8 cellular contexts compared by ENCODE assay signal in genomic region chr11:65027213-65028067, GRCh38. TPM values are rescaled to one million over a fixed set of nuclear protein-coding genes. Genes with fewer than 3 reads are reported as not detected.
A peak's percentile ranks its signal among the peaks of the same experiment; 100 is the strongest.
DNase-seq lines count a peak whose midpoint lies in the region; ATAC-seq and TF ChIP-seq lines count a peak whose summit lies in the region.

Gene SNX15, plus strand, starts transcription at chr11:65027439. Its CDS starts 99 bp downstream, at chr11:65027538.

- peak within 1 kb of the TSS; percentile 62 for H3K4me3 Mint-ChIP-seq in Calu3 (ENCODE audit: low read depth, unreplicated experiment)
- H3K4me3 Mint-ChIP-seq in activated CD8-positive, alpha-beta memory T cell treated with anti-CD3 and anti-CD28 coated beads, Interleukin-2, amount 10 ng/mL, durations not matched to agents 7 days and 5 days, result peak within 1 kb of the TSS; percentile 69
- peak within 1 kb of the TSS; percentile 67 for H3K4me3 Mint-ChIP-seq in endodermal cell

- peaks cover 16% of the 10 kb centered on the region for H3K4me1 Mint-ChIP-seq in Calu3 (ENCODE audit: low read depth, unreplicated experiment)
- peaks cover 22% of the 10 kb centered on the region for H3K4me1 Mint-ChIP-seq in activated CD8-positive, alpha-beta memory T cell treated with anti-CD3 and anti-CD28 coated beads, Interleukin-2, amount 10 ng/mL, durations not matched to agents 7 days and 5 days
- no peaks in the 10 kb centered on the region for H3K4me1 Mint-ChIP-seq in endodermal cell

- peak within 1 kb of the TSS; percentile 62 for H3K27ac ChIP-seq in endodermal cell (ENCODE audit: low read depth, low read length)
- H3K27ac ChIP-seq in mesodermal cell (ENCODE audit: low read depth, low read length, severe bottlenecking), result peak within 1 kb of the TSS; percentile 82

- H3K27me3 Mint-ChIP-seq in Calu3 (ENCODE audit: unreplicated experiment), result no peaks in the 10 kb centered on the region
- no peaks in the 10 kb centered on the region for H3K27me3 Mint-ChIP-seq in activated CD8-positive, alpha-beta memory T cell treated with anti-CD3 and anti-CD28 coated beads, Interleukin-2, amount 10 ng/mL, durations not matched to agents 7 days and 5 days
- no peaks in the 10 kb centered on the region for H3K27me3 Mint-ChIP-seq in endodermal cell (ENCODE audit: insufficient read depth)

- CTCF ChIA-PET in Calu3 (lab: Charles Lee), result interaction anchor here (0.6 to 0.8 kb wide), 2 partner anchors 51 to 90 kb away, joined by 3 read pairs; partner anchors contain the start of gene ZNHIT2
- CTCF ChIA-PET in activated CD8-positive, alpha-beta memory T cell treated with anti-CD3 and anti-CD28 coated beads, Interleukin-2, amount 10 ng/mL, durations not matched to agents 7 days and 5 days (lab: Charles Lee), result interaction anchor here (0.7 to 6.8 kb wide), 12 partner anchors 10 to 183 kb away, joined by 3 to 81 read pairs (median 4); partner anchors contain the start of genes ARL2, CDC42BPG, SAC3D1 and ZNHIT2

- H3K27ac Mint-ChIP-seq in Calu3 (ENCODE audit: unreplicated experiment), result peak within 1 kb of the TSS; percentile 5
- H3K27ac Mint-ChIP-seq in activated CD8-positive, alpha-beta memory T cell treated with anti-CD3 and anti-CD28 coated beads, Interleukin-2, amount 10 ng/mL, durations not matched to agents 7 days and 5 days, result peak within 1 kb of the TSS; percentile 86
- H3K27ac Mint-ChIP-seq in endodermal cell, result peak within 1 kb of the TSS; percentile 82

- intact Hi-C loops in Calu3 (cut with micrococcal nuclease; ENCODE audit: unreplicated experiment), result no loop called here

- WGBS in endodermal cell (ENCODE audit: insufficient coverage in 1 of 2, insufficient read length in 1 of 2), 2 experiments, result 0 to 1% methylated on average over 17 to 49 of the region's 51 CpGs
- 0 to 1% methylated on average over 37 of the region's 51 CpGs for WGBS in mesodermal cell (ENCODE audit: insufficient coverage in 2 of 2), 2 experiments

- H3K4me1 ChIP-seq in endodermal cell (ENCODE audit: control insufficient read depth, insufficient read depth, low read length), result no peaks in the 10 kb centered on the region
- peaks cover 4% of the 10 kb centered on the region for H3K4me1 ChIP-seq in mesodermal cell (ENCODE audit: control insufficient read depth, insufficient read depth, low read length, poor library complexity, severe bottlenecking)

- peaks cover 12% of the 10 kb centered on the region for H3K36me3 Mint-ChIP-seq in Calu3 (ENCODE audit: insufficient read depth, unreplicated experiment)
- no peaks in the 10 kb centered on the region for H3K36me3 Mint-ChIP-seq in activated CD8-positive, alpha-beta memory T cell treated with anti-CD3 and anti-CD28 coated beads, Interleukin-2, amount 10 ng/mL, durations not matched to agents 7 days and 5 days
- H3K36me3 Mint-ChIP-seq in endodermal cell (ENCODE audit: low read depth), result peaks cover 4% of the 10 kb centered on the region

- H3K9me3 ChIP-seq in endodermal cell (ENCODE audit: control insufficient read depth, low read length) (no peaks in the 10 kb centered on the region), mesodermal cell (ENCODE audit: control insufficient read depth, low read length) (no peaks in the 10 kb centered on the region)

- H3K4me3 ChIP-seq in endodermal cell (ENCODE audit: low read length) (peak within 1 kb of the TSS; percentile 83), mesodermal cell (ENCODE audit: extremely low read depth, insufficient read depth, low read length, poor library complexity, severe bottlenecking) (peak within 1 kb of the TSS; percentile 65)

- DNase-seq in Calu3 (peak; percentile 93), HUDEP-2 (lab: John Stamatoyannopoulos, UW; ENCODE audit: unreplicated experiment in 76 of 76) (peak in 75 of 76 experiments; percentile 30 to 96 (median 88)), NOMO-1 treated with dmso at 0.1 percent for 144 hours (lab: John Stamatoyannopoulos, UW; ENCODE audit: unreplicated experiment) (peak; percentile 94), endodermal cell (peak; percentile 97)
- peak; percentile 96 for DNase-seq in activated CD8-positive, alpha-beta memory T cell treated with anti-CD3 and anti-CD28 coated beads, Interleukin-2, amount 10 ng/mL, durations not matched to agents 7 days and 5 days
- DNase-seq in stimulated activated CD8-positive, alpha-beta memory T cell treated with anti-CD3 and anti-CD28 coated beads, Interleukin-15, amount 100 ng/mL, for 4 hours (ENCODE audit: low read depth in 2 of 2), result peak; percentile 68 to 87

- BruUV-seq in Calu3 (replicated peaks; lab: Mats Ljungman, UMichigan), result no TSS peak

- ATAC-seq in GM21381 (IDR thresholded peaks at IDR 0.05; ENCODE audit: unreplicated experiment), result peak; percentile 85
- peak; percentile 94 for ATAC-seq in activated CD8-positive, alpha-beta memory T cell treated with anti-CD3 and anti-CD28 coated beads, Interleukin-2, amount 10 ng/mL, durations not matched to agents 7 days and 5 days

- TF ChIP-seq CTCF in Calu3 (IDR thresholded peaks at IDR 0.05; ENCODE audit: unreplicated experiment), result peak; percentile 77
- peak; percentile 93 for TF ChIP-seq CTCF in endodermal cell (conservative IDR thresholded peaks at IDR 0.05)

- no peaks in the 10 kb centered on the region for H3K27me3 ChIP-seq in endodermal cell (ENCODE audit: control insufficient read depth, insufficient read depth, low read length, poor library complexity, severe bottlenecking)

- H3K9ac ChIP-seq in endodermal cell (ENCODE audit: extremely low read depth, low read length, poor library complexity, severe bottlenecking), result peak within 1 kb of the TSS; percentile 58

- H3K9me3 Mint-ChIP-seq in Calu3 (ENCODE audit: low read depth, unreplicated experiment) (no peaks in the 10 kb centered on the region), endodermal cell (no peaks in the 10 kb centered on the region)
- no peaks in the 10 kb centered on the region for H3K9me3 Mint-ChIP-seq in activated CD8-positive, alpha-beta memory T cell treated with anti-CD3 and anti-CD28 coated beads, Interleukin-2, amount 10 ng/mL, durations not matched to agents 7 days and 5 days (ENCODE audit: low read depth)

- H3K36me3 ChIP-seq in endodermal cell (ENCODE audit: control insufficient read depth, insufficient read depth, low read length), result no peaks in the 10 kb centered on the region
- peaks cover 7% of the 10 kb centered on the region for H3K36me3 ChIP-seq in mesodermal cell (ENCODE audit: control insufficient read depth, insufficient read depth, low read length)

RNA-seq across cellular contexts. Expression of gene SNX15, which starts in this region (rescaled TPM):
- total RNA-seq in Calu3 (2022) (22.1 and 25.7 TPM in 2 replicates), endodermal cell (10 to 100 TPM; 14.2 to 16.4 TPM)
- 10 to 100 TPM; 18.9 to 29.2 TPM for total RNA-seq in activated CD8-positive, alpha-beta memory T cell treated with anti-CD3 and anti-CD28 coated beads, Interleukin-2, amount 10 ng/mL, durations not matched to agents 7 days and 5 days
- 20.9 TPM for polyA plus RNA-seq in endodermal cell (2013, experiment 1 of 2)
- 19.8 TPM for polyA plus RNA-seq in endodermal cell (2013, experiment 2 of 2)
- polyA plus RNA-seq in mesodermal cell (2013, experiment 1 of 2), result 20.2 TPM
- polyA plus RNA-seq in mesodermal cell (2013, experiment 2 of 2), result 19.7 TPM

Comparison
In these comparisons a context has a peak if more than half of its experiments do, and no peak if none do; other contexts are left out.
1. Peak in every context shown above with its lines: DNase-seq, ATAC-seq, H3K4me3 ChIP-seq and H3K27ac ChIP-seq.
2. H3K27ac Mint-ChIP-seq: peak in every context shown above with its lines; median percentile 86 in activated CD8-positive, alpha-beta memory T cell treated with anti-CD3 and anti-CD28 coated beads, Interleukin-2, amount 10 ng/mL, durations not matched to agents 7 days and 5 days; 82 in endodermal cell; 5 in Calu3.